In genomic region chr16:8137581-8137980, GRCh38 we compare ENCODE assay signal across 1 cellular context.
A peak's percentile ranks its signal among the peaks of the same experiment; 100 is the strongest.
TF ChIP-seq lines count a peak whose summit lies in the region.

No MANE protein-coding gene starts in this region.

TF ChIP-seq in K562, 482 proteins besides CTCF, POLR2A, EP300 and RAD21:
- TF ChIP-seq SOX6 (IDR thresholded peaks at IDR 0.05) (peak; percentile 85), DPF2 (IDR thresholded peaks at IDR 0.05) (0 out of 2 replicates have a peak, but pooled peaks have one; percentile 26), ETV1 (tag; conservative IDR thresholded peaks at IDR 0.05; ENCODE audit: low read depth) (no peak)
